Comparison of ENCODE assay signal across 11 cellular contexts in the genomic region with DNA sequence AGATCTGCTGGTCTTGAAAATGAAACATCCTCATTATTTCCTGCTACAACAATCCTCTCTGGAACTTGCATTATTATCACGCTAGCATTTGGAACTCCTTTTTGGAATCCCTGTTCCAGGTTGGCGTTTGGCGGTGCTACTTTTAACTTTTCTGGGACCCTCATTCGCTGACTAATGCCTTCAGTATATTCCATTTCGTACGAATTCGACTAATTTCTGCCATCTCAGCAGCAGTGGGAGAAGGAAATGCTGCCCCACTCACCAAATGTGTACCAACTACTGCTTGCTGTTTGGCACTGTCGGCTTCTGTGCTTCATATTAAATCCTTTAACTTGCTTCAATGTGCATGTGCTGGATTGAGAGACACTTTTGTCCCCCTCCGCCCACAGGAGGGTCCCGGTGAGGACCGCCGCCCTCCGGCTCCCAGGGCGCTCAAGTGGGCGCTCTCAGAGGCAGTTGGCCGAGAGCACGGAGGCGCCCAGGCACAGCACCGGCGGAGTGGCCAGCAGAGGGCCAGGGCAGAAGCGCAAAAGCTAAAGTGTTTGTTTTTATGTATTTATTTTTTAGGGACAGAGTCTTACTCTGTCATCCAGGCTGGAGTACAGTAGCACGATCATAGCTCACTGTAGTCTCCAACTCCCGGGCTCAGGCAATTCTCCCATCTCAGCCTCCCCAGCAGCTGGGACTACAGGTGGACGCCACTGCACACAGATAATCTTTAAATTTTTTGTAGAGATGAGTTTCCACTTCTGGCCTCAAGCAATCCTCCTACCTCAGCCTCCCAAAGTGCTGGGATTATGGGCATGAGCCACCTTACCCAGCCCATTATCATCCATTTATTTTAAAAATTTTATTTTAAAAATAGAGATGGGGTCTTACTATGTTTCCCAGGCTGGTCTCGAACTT. TPM values are rescaled to one million over a fixed set of nuclear protein-coding genes. Genes with fewer than 3 reads are reported as not detected.
DNase-seq lines count a peak whose midpoint lies in the region; ATAC-seq and TF ChIP-seq lines count a peak whose summit lies in the region.
"Had no signal": no experiment of that assay in that cellular context is flagged by ENCODE, and none has a peak within 500 bp of the region (broad histone marks: within the 10 kb centered on the region; RNA-seq: fewer than 3 reads in every experiment).

No MANE protein-coding gene starts in this region.

- H3K9me3 Mint-ChIP-seq in activated CD4-positive, alpha-beta T cell treated with anti-CD3 and anti-CD28 coated beads, Interleukin-2, amount 10 ng/mL, durations not matched to agents 24 days and 14 days, result no peaks in the 10 kb centered on the region

- H3K4me3 ChIP-seq in ovary, result no peak overlapping the region

- DNase-seq in DMS53 treated with DMSO at 0.1 percent for 48 hours (lab: John Stamatoyannopoulos, UW; ENCODE audit: unreplicated experiment), result peak; percentile 80
- DNase-seq in NCI-H748 treated with DMSO at 0.1 percent for 48 hours (lab: John Stamatoyannopoulos, UW), result peak; percentile 64
- peak; percentile 36 to 40 for DNase-seq in erythroblast (lab: John Stamatoyannopoulos, UW)
- peak in 3 of 5 donors; percentile 15 to 45 (median 28) for DNase-seq in ovary
- no peak for DNase-seq in ACHN
- no peak for DNase-seq in NOMO-1 (lab: John Stamatoyannopoulos, UW; ENCODE audit: unreplicated experiment in 2 of 2)
- no peak for DNase-seq in activated CD4-positive, alpha-beta T cell treated with anti-CD3 and anti-CD28 coated beads, Interleukin-2, amount 10 ng/mL, durations not matched to agents 24 days and 14 days
- DNase-seq: activated effector memory CD4-positive, alpha-beta T cell treated with Interleukin-2 at 50 U/mL for 16 hours; stimulated activated CD8-positive, alpha-beta memory T cell treated with anti-CD3 and anti-CD28 coated beads, Interleukin-4, amount 100 ng/mL, for 48 hours had no signal

- TF ChIP-seq EP300 in ovary (IDR thresholded peaks at IDR 0.05), result no peak

- peaks cover 3% of the 10 kb centered on the region for H3K4me1 ChIP-seq in ovary (ENCODE audit: insufficient read depth)

- H3K27me3 Mint-ChIP-seq in activated CD4-positive, alpha-beta T cell treated with anti-CD3 and anti-CD28 coated beads, Interleukin-2, amount 10 ng/mL, durations not matched to agents 24 days and 14 days, result peaks cover 20% of the 10 kb centered on the region

- intact Hi-C loops in ovary (cut with DNase I), result no loop called here
- intact Hi-C loops in activated CD4-positive, alpha-beta T cell treated with anti-CD3 and anti-CD28 coated beads, Interleukin-2, amount 10 ng/mL, durations not matched to agents 24 days and 14 days (cut with micrococcal nuclease), result no loop called here

- no peak for ATAC-seq in HG03520 (IDR thresholded peaks at IDR 0.05; ENCODE audit: unreplicated experiment)

- H3K4me1 Mint-ChIP-seq in activated CD4-positive, alpha-beta T cell treated with anti-CD3 and anti-CD28 coated beads, Interleukin-2, amount 10 ng/mL, durations not matched to agents 24 days and 14 days, result peaks cover 3% of the 10 kb centered on the region

- no peaks in the 10 kb centered on the region for H3K9me3 ChIP-seq in ovary

- peak overlapping the region in 1 of 2 donors; percentile 30 for H3K27ac ChIP-seq in ovary

- H3K27me3 ChIP-seq in ovary, result no peaks in the 10 kb centered on the region

- H3K4me3 Mint-ChIP-seq in activated CD4-positive, alpha-beta T cell treated with anti-CD3 and anti-CD28 coated beads, Interleukin-2, amount 10 ng/mL, durations not matched to agents 24 days and 14 days, result no peak overlapping the region

- TF ChIP-seq CTCF in ovary (IDR thresholded peaks at IDR 0.05), result no peak

- no peaks in the 10 kb centered on the region for H3K36me3 Mint-ChIP-seq in activated CD4-positive, alpha-beta T cell treated with anti-CD3 and anti-CD28 coated beads, Interleukin-2, amount 10 ng/mL, durations not matched to agents 24 days and 14 days (ENCODE audit: low read depth)

- TF ChIP-seq POLR2A in erythroblast (IDR thresholded peaks at IDR 0.05; ENCODE audit: low read length) (no peak), ovary (IDR thresholded peaks at IDR 0.05) (no peak)

- H3K36me3 ChIP-seq in ovary, result no peaks in the 10 kb centered on the region

- WGBS in ovary, 3 donors, result 61 to 73% (median 71%) methylated on average over 25 of the region's 25 CpGs

- in situ Hi-C loops in ACHN (cut with HindIII; ENCODE audit: low pct_ligation_motif_present, low pct_unique_long_range_greater_than_20kb, low sequenced_read_pairs), result no loop called here

- H3K27ac Mint-ChIP-seq in activated CD4-positive, alpha-beta T cell treated with anti-CD3 and anti-CD28 coated beads, Interleukin-2, amount 10 ng/mL, durations not matched to agents 24 days and 14 days, result no peak overlapping the region

RNA-seq across cellular contexts. Expression of gene PDE6A, which starts 11.9 kb away (rescaled TPM):
- under 1 TPM; 0.05 to 0.46 (median 0.13) TPM for total RNA-seq in ovary
- under 1 TPM; 0.25 to 0.68 TPM for polyA plus RNA-seq in ovary
- total RNA-seq in activated CD4-positive, alpha-beta T cell treated with anti-CD3 and anti-CD28 coated beads, Interleukin-2, amount 10 ng/mL, durations not matched to agents 24 days and 14 days, result not detected in 2 replicates
- total RNA-seq: osteocyte had no signal

RNA-seq across cellular contexts. Expression of gene SLC26A2, which starts 27.9 kb away (rescaled TPM):
- 10 to 100 TPM; 11.0 to 19.0 (median 16.9) TPM for total RNA-seq in ovary
- 10 to 100 TPM in 1 of 2 donors, 1 to 10 TPM in 1; 4.4 to 13.3 TPM for polyA plus RNA-seq in ovary
- 8.3 and 9.0 TPM in 2 replicates for total RNA-seq in activated CD4-positive, alpha-beta T cell treated with anti-CD3 and anti-CD28 coated beads, Interleukin-2, amount 10 ng/mL, durations not matched to agents 24 days and 14 days

Comparison
In these comparisons a context has a peak if more than half of its experiments do, and no peak if none do; other contexts are left out.
1. DNase-seq: peak in DMS53 treated with DMSO at 0.1 percent for 48 hours (single experiment), NCI-H748 treated with DMSO at 0.1 percent for 48 hours (single experiment), erythroblast (2 of 2) and ovary (3 of 5); none in ACHN (single experiment), NOMO-1 (0 of 2) and activated CD4-positive, alpha-beta T cell treated with anti-CD3 and anti-CD28 coated beads, Interleukin-2, amount 10 ng/mL, durations not matched to agents 24 days and 14 days (single experiment).